12 cellular contexts compared by ENCODE assay signal in the genomic region with DNA sequence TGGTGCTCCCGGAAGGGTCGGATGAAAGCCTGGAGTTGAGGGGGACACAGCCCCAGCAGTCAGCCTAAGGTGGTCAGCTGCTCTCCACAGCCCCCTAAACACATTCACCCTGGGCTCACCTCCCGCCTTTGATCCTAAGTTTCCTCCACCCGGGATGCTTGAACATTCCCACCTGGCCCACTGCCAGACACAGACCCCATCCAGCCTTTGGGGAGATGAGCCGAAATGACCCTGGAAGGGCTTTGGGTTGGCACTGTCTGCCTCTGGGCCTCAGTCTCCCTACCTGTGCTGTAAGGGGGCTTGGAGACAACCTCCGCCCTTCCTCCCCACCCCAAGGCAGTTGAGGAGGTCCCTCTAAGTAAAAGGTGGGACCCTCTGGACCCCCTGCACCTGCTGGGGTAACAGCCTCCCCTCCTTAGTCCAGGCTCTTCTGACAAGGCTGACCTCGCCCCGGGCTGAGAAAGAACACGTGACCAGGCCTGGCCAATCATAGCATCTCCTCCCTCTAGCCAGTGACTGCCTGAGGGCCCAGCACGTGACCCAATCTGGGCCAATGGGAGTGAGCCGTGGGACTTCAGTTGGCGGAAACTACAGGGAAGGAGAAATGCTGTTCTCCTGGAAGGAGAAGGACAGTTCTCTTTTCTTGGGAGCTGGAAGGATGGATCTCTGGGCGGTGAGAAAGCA. TPM values are rescaled to one million over a fixed set of nuclear protein-coding genes. Genes with fewer than 3 reads are reported as not detected.
A peak's percentile ranks its signal among the peaks of the same experiment; 100 is the strongest.
DNase-seq lines count a peak whose midpoint lies in the region; ATAC-seq and TF ChIP-seq lines count a peak whose summit lies in the region.
"Had no signal": no experiment of that assay in that cellular context is flagged by ENCODE, and none has a peak within 500 bp of the region (broad histone marks: within the 10 kb centered on the region; RNA-seq: fewer than 3 reads in every experiment).

No MANE protein-coding gene starts in this region.

- H3K9ac ChIP-seq in mammary epithelial cell (ENCODE audit: insufficient read depth, low read length), result no peak overlapping the region

- no peaks in the 10 kb centered on the region for H3K9me3 ChIP-seq in mammary epithelial cell (replicated peaks; ENCODE audit: insufficient read depth, low read length)
- no peaks in the 10 kb centered on the region for H3K9me3 ChIP-seq in gastroesophageal sphincter
- no peaks in the 10 kb centered on the region for H3K9me3 ChIP-seq in uterus

- no peak for TF ChIP-seq CTCF in MCF 10A (IDR thresholded peaks at IDR 0.05; ENCODE audit: unreplicated experiment)
- no peak for TF ChIP-seq CTCF in mammary epithelial cell (conservative IDR thresholded peaks at IDR 0.05 in 1 of 2, IDR thresholded peaks at IDR 0.05 in 1 of 2; ENCODE audit: extremely low read depth in 1 of 2, insufficient read depth in 1 of 2, low read depth in 1 of 2, low read length in 2 of 2)
- TF ChIP-seq CTCF in gastroesophageal sphincter (IDR thresholded peaks at IDR 0.05), result no peak
- TF ChIP-seq CTCF in uterus (IDR thresholded peaks at IDR 0.05), result no peak

- in situ Hi-C loops in mammary epithelial cell (cut with MboI; ENCODE audit: low sequenced_read_pairs in 2 of 2), result no loop called here
- in situ Hi-C loops in SK-MEL-5 (cut with HindIII; ENCODE audit: low pct_unique_long_range_greater_than_20kb, low sequenced_read_pairs), result no loop called here

- H3K36me3 Mint-ChIP-seq in MCF 10A (ENCODE audit: insufficient read depth, unreplicated experiment), result peaks cover 87% of the 10 kb centered on the region

- H3K9me3 Mint-ChIP-seq in MCF 10A (ENCODE audit: unreplicated experiment), result no peaks in the 10 kb centered on the region
- H3K9me3 Mint-ChIP-seq: activated T-helper 2 cell treated with anti-CD3 and anti-CD28 coated beads, Interferon-gamma antibody, Interleukin-2, Interleukin-4, amounts not matched to agents 10 μg/mL and 5 μg/mL and 100 μg/mL, durations not matched to agents 14 hours and 24 hours and 36 hours; central memory CD8-positive, alpha-beta T cell had no signal

- no peak for DNase-seq in MCF 10A (ENCODE audit: unreplicated experiment)
- DNase-seq in mammary epithelial cell, result no peak
- peak; percentile 41 for DNase-seq in SK-MEL-5 (ENCODE audit: low read depth, low spot score)
- DNase-seq in uterus, result no peak
- no peak for DNase-seq in cortex of kidney (lab: John Stamatoyannopoulos, UW)
- DNase-seq: NCI-H1092 treated with DMSO at 0.1 percent for 48 hours had no signal

- H3K4me1 ChIP-seq in mammary epithelial cell (ENCODE audit: insufficient read depth, low read length) (no peaks in the 10 kb centered on the region), gastroesophageal sphincter (peaks cover 4 to 83% (median 12%) of the 10 kb centered on the region in 3 donors), uterus (peaks cover 0 to 6% of the 10 kb centered on the region in 2 donors)

- TF ChIP-seq POLR2A in gastroesophageal sphincter (IDR thresholded peaks at IDR 0.05), result no peak
- no peak for TF ChIP-seq POLR2A in uterus (IDR thresholded peaks at IDR 0.05)

- H2AFZ ChIP-seq in mammary epithelial cell (ENCODE audit: low read depth, low read length), result no peak overlapping the region

- H3K4me3 ChIP-seq in mammary epithelial cell (replicated peaks in 1 of 3; ENCODE audit: insufficient read depth in 1 of 3, low read depth in 2 of 3, low read length in 3 of 3) (no peak overlapping the region), gastroesophageal sphincter (peak overlapping the region in 1 of 2 donors; percentile 29), uterus (no peak overlapping the region)

- H3K27me3 Mint-ChIP-seq in MCF 10A (ENCODE audit: insufficient read depth, unreplicated experiment), result no peaks in the 10 kb centered on the region
- H3K27me3 Mint-ChIP-seq: central memory CD8-positive, alpha-beta T cell had no signal

- POLR2A ChIA-PET in MCF 10A (lab: Yijun Ruan, JAX), result interaction anchor here (0.6 to 1.3 kb wide), 5 partner anchors 9 to 41 kb away, joined by 3 to 4 read pairs (median 3); no protein-coding TSS in a partner anchor

- peak overlapping the region; percentile 92 for H3K27ac Mint-ChIP-seq in MCF 10A (ENCODE audit: low read depth, unreplicated experiment)
- H3K27ac Mint-ChIP-seq: activated T-helper 2 cell treated with anti-CD3 and anti-CD28 coated beads, Interferon-gamma antibody, Interleukin-2, Interleukin-4, amounts not matched to agents 10 μg/mL and 5 μg/mL and 100 μg/mL, durations not matched to agents 14 hours and 24 hours and 36 hours had no signal

- no peak overlapping the region for H3K4me2 ChIP-seq in mammary epithelial cell (ENCODE audit: insufficient read depth, low read depth, low read length)

- dilution Hi-C loops in mammary epithelial cell (cut with HindIII; ENCODE audit: low sequenced_read_pairs), result no loop called here

- H4K20me1 ChIP-seq in mammary epithelial cell (ENCODE audit: insufficient read depth, low read length), result no peaks in the 10 kb centered on the region

- H3K4me3 Mint-ChIP-seq in MCF 10A (ENCODE audit: unreplicated experiment), result no peak overlapping the region
- H3K4me3 Mint-ChIP-seq: central memory CD8-positive, alpha-beta T cell had no signal

- CTCF ChIA-PET in MCF 10A (lab: Yijun Ruan, JAX), result interaction anchor here (1.0 kb wide), 1 partner anchor 9 kb away, joined by 5 read pairs; no protein-coding TSS in a partner anchor
- CTCF ChIA-PET in mammary epithelial cell (lab: Charles Lee; ENCODE audit: low non-redundant PET), result no interaction called here

- H3K27ac ChIP-seq in mammary epithelial cell (ENCODE audit: insufficient read depth, low read depth, low read length) (no peak overlapping the region), gastroesophageal sphincter (peak overlapping the region; percentile 51 to 89 (median 84)), uterus (peak overlapping the region; percentile 25 to 79)

- ATAC-seq in gastroesophageal sphincter, result peak; percentile 42
- ATAC-seq in GM21737 (IDR thresholded peaks at IDR 0.05; ENCODE audit: unreplicated experiment), result no peak
- ATAC-seq in GM21786 (IDR thresholded peaks at IDR 0.05; ENCODE audit: unreplicated experiment), result no peak
- ATAC-seq: activated CD4-positive, CD25-positive, alpha-beta regulatory T cell treated with anti-CD3 and anti-CD28 coated beads, Interleukin-2, amount 50 U/mL, for 24 hours had no signal

- no peaks in the 10 kb centered on the region for H3K27me3 ChIP-seq in mammary epithelial cell (ENCODE audit: insufficient read depth, low read length)
- H3K27me3 ChIP-seq in gastroesophageal sphincter, result no peaks in the 10 kb centered on the region
- H3K27me3 ChIP-seq in uterus, result no peaks in the 10 kb centered on the region

- peaks cover 12% of the 10 kb centered on the region for H3K4me1 Mint-ChIP-seq in MCF 10A (ENCODE audit: insufficient read depth, unreplicated experiment)

- no peak for TF ChIP-seq EP300 in gastroesophageal sphincter (IDR thresholded peaks at IDR 0.05)

- peaks cover 37% of the 10 kb centered on the region for H3K36me3 ChIP-seq in mammary epithelial cell (ENCODE audit: insufficient read depth, low read length)
- peaks cover 0 to 77% of the 10 kb centered on the region in 2 donors for H3K36me3 ChIP-seq in gastroesophageal sphincter
- no peaks in the 10 kb centered on the region for H3K36me3 ChIP-seq in uterus

- WGBS in mammary epithelial cell (ENCODE audit: low coverage, missing lambda C conversion rate), result 92% methylated on average over 13 of the region's 13 CpGs
- 92% methylated on average over 2 of the region's 13 CpGs; no CpG with 5 or more reads in 1 of the 2 donors for WGBS in gastroesophageal sphincter (ENCODE audit: low coverage in 1 of 2), 2 donors

- H3K79me2 ChIP-seq in mammary epithelial cell (ENCODE audit: insufficient read depth, low read length), result peaks cover 69% of the 10 kb centered on the region

- no TSS peak for BruUV-seq in MCF 10A (replicated peaks; lab: Mats Ljungman, UMichigan)
- no TSS peak for BruUV-seq in mammary epithelial cell (replicated peaks; lab: Mats Ljungman, UMichigan)

- intact Hi-C loops in MCF 10A (cut with micrococcal nuclease) (no loop called here), mammary epithelial cell (cut with micrococcal nuclease) (no loop called here), uterus (cut with DNase I; ENCODE audit: low total_unique reads) (no loop called here)

RNA-seq across cellular contexts. Expression of a gene that starts 16.9 kb away (rescaled TPM):
- 99.5 and 110 TPM in 2 replicates for total RNA-seq in MCF 10A (2022)
- 100 to 1,000 TPM in 1 of 2 donors, 10 to 100 TPM in 1; 54.8 to 119 TPM for total RNA-seq in mammary epithelial cell
- 109 TPM for polyA plus RNA-seq in mammary epithelial cell
- 157 TPM for polyA minus RNA-seq in mammary epithelial cell
- 53.1 and 66.6 TPM in 2 replicates for total RNA-seq in SK-MEL-5 (2014; rRNA removed; shearing (Covaris generic))
- polyA plus RNA-seq in SK-MEL-5 (2015; cell fraction: cytosol; rRNA removed), result 131 and 137 TPM in 2 replicates
- 83.9 and 84.9 TPM in 2 replicates for polyA plus RNA-seq in SK-MEL-5 (2015; cell fraction: nucleus; rRNA removed)
- total RNA-seq in gastroesophageal sphincter, result 100 to 1,000 TPM in 2 of 4 donors, 10 to 100 TPM in 2; 69.3 to 110 (median 87.9) TPM
- total RNA-seq in uterus, result 100 to 1,000 TPM in 1 of 4 donors, 10 to 100 TPM in 3; 45.6 to 124 (median 62.9) TPM

RNA-seq across cellular contexts. Expression of a gene that starts 23.7 kb away (rescaled TPM):
- total RNA-seq in MCF 10A (2022) (26.0 and 30.5 TPM in 2 replicates), mammary epithelial cell (10 to 100 TPM; 28.8 to 29.5 TPM), gastroesophageal sphincter (10 to 100 TPM; 24.1 to 46.3 (median 31.8) TPM), uterus (10 to 100 TPM in 1 of 4 donors, 1 to 10 TPM in 3; 1.5 to 19.8 (median 6.1) TPM)
- 66.2 TPM for polyA plus RNA-seq in mammary epithelial cell
- polyA minus RNA-seq in mammary epithelial cell, result 90.1 TPM
- 38.6 and 41.1 TPM in 2 replicates for total RNA-seq in SK-MEL-5 (2014; rRNA removed; shearing (Covaris generic))
- 57.4 and 64.0 TPM in 2 replicates for polyA plus RNA-seq in SK-MEL-5 (2015; cell fraction: cytosol; rRNA removed)
- 17.6 and 22.2 TPM in 2 replicates for polyA plus RNA-seq in SK-MEL-5 (2015; cell fraction: nucleus; rRNA removed)
